ENCODE assay signal across 17 cellular contexts in the genomic region with DNA sequence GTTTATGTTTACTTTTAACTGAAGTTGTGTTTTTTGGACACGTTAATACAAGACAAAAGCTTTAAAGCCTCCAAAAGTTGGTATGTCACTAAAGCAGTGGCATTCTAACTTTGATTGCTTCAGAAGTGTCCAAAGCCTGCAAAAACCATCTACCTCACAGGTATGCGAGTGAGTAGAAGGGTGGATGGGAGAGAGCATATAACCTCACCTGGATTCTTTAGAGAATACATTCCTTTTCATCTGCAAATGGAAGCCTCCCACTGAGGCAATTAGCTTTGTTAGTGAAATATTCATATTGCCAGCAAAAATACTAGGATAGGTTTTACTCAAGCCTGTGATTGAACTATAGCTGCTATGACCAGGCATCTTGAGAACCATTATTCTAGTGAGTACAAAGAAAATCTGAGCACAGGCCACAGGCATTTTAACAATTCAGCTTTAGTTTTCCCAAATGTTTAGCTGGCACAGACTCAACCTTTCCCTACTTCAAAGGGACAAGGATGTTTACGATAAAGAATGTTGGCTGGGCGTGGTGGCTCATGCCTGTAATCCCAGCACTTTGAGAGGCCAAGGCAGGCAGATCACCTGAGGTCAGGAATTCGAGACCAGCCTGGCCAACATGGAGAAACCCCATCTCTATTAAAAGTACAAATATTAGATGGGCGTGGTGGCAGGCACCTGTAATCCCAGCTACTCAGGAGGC. TPM values are rescaled to one million over a fixed set of nuclear protein-coding genes. Genes with fewer than 3 reads are reported as not detected.
A peak's percentile ranks its signal among the peaks of the same experiment; 100 is the strongest.
DNase-seq lines count a peak whose midpoint lies in the region; TF ChIP-seq lines count a peak whose summit lies in the region.
"Had no signal": no experiment of that assay in that cellular context is flagged by ENCODE, and none has a peak within 500 bp of the region (broad histone marks: within the 10 kb centered on the region; RNA-seq: fewer than 3 reads in every experiment).

No MANE protein-coding gene starts in this region.

- TF ChIP-seq CTCF in type B pancreatic cell (conservative IDR thresholded peaks at IDR 0.05) (no peak), OCI-LY7 (conservative IDR thresholded peaks at IDR 0.05; ENCODE audit: low read length) (no peak), testis (IDR thresholded peaks at IDR 0.05) (no peak)

- H3K36me3 ChIP-seq in OCI-LY7 (ENCODE audit: insufficient read depth, low read length) (no peaks in the 10 kb centered on the region), testis (ENCODE audit: low read depth, missing control alignments) (no peaks in the 10 kb centered on the region)
- H3K36me3 ChIP-seq: ascending aorta, gastrocnemius medialis had no signal

- WGBS in testis, 2 donors: 59 to 66% methylated on average over 5 to 6 of the region's 6 CpGs

- no peak overlapping the region for H3K27ac ChIP-seq in OCI-LY7 (ENCODE audit: low read depth, low read length, poor library complexity, severe bottlenecking)
- no peak overlapping the region for H3K27ac ChIP-seq in testis
- H3K27ac ChIP-seq: ascending aorta, gastrocnemius medialis had no signal

- POLR2A ChIA-PET in OCI-LY7 (lab: Charles Lee): interaction anchor here (0.7 to 1.6 kb wide), 3 partner anchors 11 to 424 kb away, joined by 3 to 4 read pairs (median 4); no protein-coding TSS in a partner anchor

- peaks cover 3% of the 10 kb centered on the region for H3K27me3 Mint-ChIP-seq in type B pancreatic cell

- H3K9me3 ChIP-seq in OCI-LY7 (ENCODE audit: low read length): no peaks in the 10 kb centered on the region
- no peaks in the 10 kb centered on the region for H3K9me3 ChIP-seq in testis
- H3K9me3 ChIP-seq: ascending aorta, gastrocnemius medialis had no signal

- peaks cover 8% of the 10 kb centered on the region for H3K4me1 Mint-ChIP-seq in type B pancreatic cell (ENCODE audit: unreplicated experiment)

- H3K4me3 ChIP-seq in OCI-LY7 (ENCODE audit: low read depth, low read length, poor library complexity, severe bottlenecking) (no peak overlapping the region), testis (no peak overlapping the region)
- H3K4me3 ChIP-seq: ascending aorta, gastrocnemius medialis had no signal

- no peaks in the 10 kb centered on the region for H3K27me3 ChIP-seq in testis
- H3K27me3 ChIP-seq: ascending aorta had no signal

- H3K27ac Mint-ChIP-seq in type B pancreatic cell: peak overlapping the region; percentile 65
- H3K27ac Mint-ChIP-seq: activated CD4-positive, alpha-beta memory T cell treated with anti-CD3 and anti-CD28 coated beads for 36 hours had no signal

- H3K4me2 ChIP-seq in OCI-LY7 (ENCODE audit: low read length): no peak overlapping the region

- H3K79me2 ChIP-seq in OCI-LY7 (ENCODE audit: insufficient read depth, low read depth, low read length): no peaks in the 10 kb centered on the region

- no peaks in the 10 kb centered on the region for H3K9me3 Mint-ChIP-seq in type B pancreatic cell
- H3K9me3 Mint-ChIP-seq: activated CD4-positive, alpha-beta memory T cell treated with anti-CD3 and anti-CD28 coated beads for 36 hours had no signal

- no peaks in the 10 kb centered on the region for H3K36me3 Mint-ChIP-seq in type B pancreatic cell
- H3K36me3 Mint-ChIP-seq: activated CD4-positive, alpha-beta memory T cell treated with anti-CD3 and anti-CD28 coated beads for 36 hours had no signal

- TF ChIP-seq POLR2A in testis (IDR thresholded peaks at IDR 0.05): no peak

- CTCF ChIA-PET in OCI-LY7 (lab: Charles Lee; ENCODE audit: unreplicated experiment): no interaction called here

- no peak overlapping the region for H2AFZ ChIP-seq in OCI-LY7 (ENCODE audit: low read length)

- H3K9me2 ChIP-seq in OCI-LY7 (ENCODE audit: insufficient read depth, low read length): no peaks in the 10 kb centered on the region

- H3K4me1 ChIP-seq in OCI-LY7 (ENCODE audit: insufficient read depth, low read length, poor library complexity, severe bottlenecking) (no peaks in the 10 kb centered on the region), testis (peaks cover 6% of the 10 kb centered on the region)
- H3K4me1 ChIP-seq: ascending aorta, gastrocnemius medialis had no signal

- BruUV-seq in OCI-LY7 (replicated peaks; lab: Mats Ljungman, UMichigan): no TSS peak

- no peaks in the 10 kb centered on the region for H4K20me1 ChIP-seq in OCI-LY7 (ENCODE audit: insufficient read depth, low read length)

- DNase-seq in HCEC 1CT (peak; percentile 4), SW480 (ENCODE audit: low spot score) (peak; percentile 76), iPS-NIHi11 (ENCODE audit: low spot score) (peak; percentile 35), type B pancreatic cell (ENCODE audit: extremely low spot score, unreplicated experiment) (no peak), OCI-LY7 (ENCODE audit: low spot score) (no peak), testis (no peak), SIG-M5 (lab: John Stamatoyannopoulos, UW) (no peak)
- DNase-seq: activated CD4-positive, alpha-beta memory T cell treated with anti-CD3 and anti-CD28 coated beads for 36 hours; activated effector memory CD4-positive, alpha-beta T cell treated with Interleukin-2 at 50 U/mL for 16 hours; effector CD4-positive, alpha-beta T cell; gastrocnemius medialis; KBM-7; NCI-H1436 treated with DMSO at 0.1 percent for 48 hours; SHP77; small intestine; T1000 had no signal

- intact Hi-C loops in OCI-LY7 (cut with micrococcal nuclease; ENCODE audit: unreplicated experiment) (no loop called here), testis (cut with DNase I; ENCODE audit: low total_unique reads) (no loop called here)

- H3K4me3 Mint-ChIP-seq in type B pancreatic cell: no peak overlapping the region
- H3K4me3 Mint-ChIP-seq: activated CD4-positive, alpha-beta memory T cell treated with anti-CD3 and anti-CD28 coated beads for 36 hours had no signal

RNA-seq across cellular contexts. Expression of gene MAP3K21, which starts 39.7 kb away (rescaled TPM):
- total RNA-seq in type B pancreatic cell (ENCODE audit: low replicate concordance) (3.6 and 6.4 TPM in 2 replicates), OCI-LY7 (2022) (1.8 and 2.2 TPM in 2 replicates), testis (100 to 1,000 TPM in 1 of 2 donors, 10 to 100 TPM in 1; 80.2 to 111 TPM)
- 0.75 and 1.3 TPM in 2 replicates for total RNA-seq in OCI-LY7 (2014; rRNA removed; shearing (Covaris generic))
- 17.2 TPM for polyA plus RNA-seq in testis (ENCODE audit: insufficient read depth, low read depth, low replicate concordance)

Comparison
In these comparisons a context has a peak if more than half of its experiments do, and no peak if none do; other contexts are left out.
1. DNase-seq: peak in HCEC 1CT (single experiment), SW480 (single experiment) and iPS-NIHi11 (single experiment); none in type B pancreatic cell (single experiment), OCI-LY7 (single experiment), testis (single experiment) and SIG-M5 (single experiment).
2. RNA of gene MAP3K21, which starts 39.7 kb away (total RNA-seq): 80.2 to 111 TPM in testis; 3.6 to 6.4 TPM in type B pancreatic cell and 0.75 to 2.2 TPM in OCI-LY7; every median in the first group is over 10 times any median in the second.